In genomic region chr18:35588995-35589394, GRCh38 we compare ENCODE assay signal across 9 cellular contexts. TPM values are rescaled to one million over a fixed set of nuclear protein-coding genes. Genes with fewer than 3 reads are reported as not detected.
DNase-seq lines count a peak whose midpoint lies in the region; ATAC-seq and TF ChIP-seq lines count a peak whose summit lies in the region.
"Had no signal": no experiment of that assay in that cellular context is flagged by ENCODE, and none has a peak within 500 bp of the region (broad histone marks: within the 10 kb centered on the region; RNA-seq: fewer than 3 reads in every experiment).

No MANE protein-coding gene starts in this region.

- H3K36me3 ChIP-seq in brain microvascular endothelial cell (replicated peaks) (no peaks in the 10 kb centered on the region), psoas muscle (ENCODE audit: insufficient read depth in 1 of 2, low read depth in 1 of 2) (no peaks in the 10 kb centered on the region), body of pancreas (replicated peaks in 1 of 2; ENCODE audit: insufficient read depth in 1 of 2, low read depth in 2 of 2) (no peaks in the 10 kb centered on the region)

- ATAC-seq in HG02642 (IDR thresholded peaks at IDR 0.05; ENCODE audit: poor library complexity, unreplicated experiment) (peak; percentile 36), psoas muscle (peak; percentile 52 to 87 (median 72)), body of pancreas (no peak), GM21447 (IDR thresholded peaks at IDR 0.05; ENCODE audit: unreplicated experiment) (no peak)

- no peaks in the 10 kb centered on the region for H3K27me3 ChIP-seq in brain microvascular endothelial cell (replicated peaks)
- no peaks in the 10 kb centered on the region for H3K27me3 ChIP-seq in psoas muscle (ENCODE audit: insufficient read depth in 3 of 3, low read length in 2 of 3)
- no peaks in the 10 kb centered on the region for H3K27me3 ChIP-seq in body of pancreas

- WGBS in psoas muscle, 3 donors = 63 to 76% (median 66%) methylated on average over 6 of the region's 6 CpGs
- 84 to 85% methylated on average over 6 of the region's 6 CpGs for WGBS in body of pancreas, 2 donors

- TF ChIP-seq CTCF in brain microvascular endothelial cell (IDR thresholded peaks at IDR 0.05; ENCODE audit: low read depth, low read length, missing control alignments) (peak; percentile 22), psoas muscle (IDR thresholded peaks at IDR 0.05) (no peak), body of pancreas (IDR thresholded peaks at IDR 0.05) (no peak)

- intact Hi-C loops in psoas muscle (cut with DNase I) = loop anchor here (10.0 kb wide), 2 partner anchors 106 to 366 kb away; no protein-coding TSS in a partner anchor
- intact Hi-C loops in body of pancreas (cut with DNase I) = no loop called here

- H3K4me3 ChIP-seq in brain microvascular endothelial cell (ENCODE audit: low read depth, low read length) = no peak overlapping the region
- no peak overlapping the region for H3K4me3 ChIP-seq in psoas muscle
- H3K4me3 ChIP-seq in body of pancreas = no peak overlapping the region

- in situ Hi-C loops in brain microvascular endothelial cell (cut with HindIII; ENCODE audit: low pct_ligation_motif_present, low sequenced_read_pairs) = no loop called here

- TF ChIP-seq POLR2A in body of pancreas (IDR thresholded peaks at IDR 0.05) = no peak

- H3K4me1 ChIP-seq in psoas muscle = peaks cover 30% of the 10 kb centered on the region
- no peaks in the 10 kb centered on the region for H3K4me1 ChIP-seq in body of pancreas

- no peak overlapping the region for H3K27ac ChIP-seq in brain microvascular endothelial cell
- H3K27ac ChIP-seq in psoas muscle = no peak overlapping the region
- H3K27ac ChIP-seq in body of pancreas = no peak overlapping the region

- no peaks in the 10 kb centered on the region for H3K9me3 ChIP-seq in psoas muscle
- peaks cover 0 to 8% (median 0%) of the 10 kb centered on the region in 3 donors for H3K9me3 ChIP-seq in body of pancreas

- DNase-seq in activated T-cell treated with anti-CD3 and anti-CD28 coated beads for 4 hours (peak; percentile 6), brain microvascular endothelial cell (no peak), psoas muscle (no peak), NCI-H2107 treated with DMSO at 0.1 percent for 48 hours (lab: John Stamatoyannopoulos, UW; ENCODE audit: unreplicated experiment) (no peak), body of pancreas (no peak)
- DNase-seq in activated T-cell treated with anti-CD3 and anti-CD28 coated beads, Interleukin-2, amount 50 U/mL, for 48 hours = no peak
- DNase-seq: cerebellar nuclear complex had no signal

RNA-seq across cellular contexts. Expression of gene GALNT1, which starts 7.5 kb away (rescaled TPM):
- total RNA-seq in psoas muscle = 10 to 100 TPM; 29.5 to 58.7 (median 52.6) TPM
- polyA plus RNA-seq in psoas muscle = 10 to 100 TPM; 23.7 to 70.3 (median 32.5) TPM
- total RNA-seq in body of pancreas = 10 to 100 TPM; 27.0 to 37.2 TPM

Comparison
In these comparisons a context has a peak if more than half of its experiments do, and no peak if none do; other contexts are left out.
1. ATAC-seq: peak in HG02642 (single experiment) and psoas muscle (4 of 4); none in body of pancreas (single experiment) and GM21447 (single experiment).